ENCODE assay signal across 8 cellular contexts in genomic region chr14:45089813-45090212, GRCh38. TPM values are rescaled to one million over a fixed set of nuclear protein-coding genes. Genes with fewer than 3 reads are reported as not detected.
DNase-seq lines count a peak whose midpoint lies in the region; ATAC-seq and TF ChIP-seq lines count a peak whose summit lies in the region.

No MANE protein-coding gene starts in this region.

- H3K4me1 ChIP-seq in SJCRH30, result peaks cover 4% of the 10 kb centered on the region; the same call in 1 of the 2 replicates

- no peaks in the 10 kb centered on the region for H3K27me3 ChIP-seq in SJCRH30

- H3K4me3 ChIP-seq in epithelial cell of esophagus (ENCODE audit: low read length), result no peak overlapping the region
- no peak overlapping the region for H3K4me3 ChIP-seq in SJCRH30

- H3K27ac ChIP-seq in SJCRH30, result no peak overlapping the region

- TF ChIP-seq CTCF in epithelial cell of esophagus (IDR thresholded peaks at IDR 0.05; ENCODE audit: insufficient read depth, low read depth, low read length, missing control alignments), result no peak

- DNase-seq in GM04503 (ENCODE audit: low read depth) (peak; percentile 10), epithelial cell of esophagus (ENCODE audit: low read depth) (peak; percentile 87), NCI-H2081 (lab: John Stamatoyannopoulos, UW) (no peak), HuH-7 (ENCODE audit: low spot score) (no peak), SJCRH30 (no peak)
- DNase-seq in effector CD8-positive, alpha-beta T cell (lab: John Stamatoyannopoulos, UW), result no peak

- peak; percentile 68 for ATAC-seq in GM21360 (IDR thresholded peaks at IDR 0.05; ENCODE audit: unreplicated experiment)
- peak; percentile 81 for ATAC-seq in HG03520 (IDR thresholded peaks at IDR 0.05; ENCODE audit: unreplicated experiment)

- no peaks in the 10 kb centered on the region for H3K9me3 ChIP-seq in SJCRH30 (replicated peaks)

- peaks cover 26% of the 10 kb centered on the region for H3K36me3 ChIP-seq in SJCRH30

RNA-seq across cellular contexts. Expression of gene PRPF39, which starts 5.9 kb away (rescaled TPM):
- 47.1 and 57.0 TPM in 2 replicates for total RNA-seq in SJCRH30 (2014; rRNA removed; shearing (Covaris generic))

RNA-seq across cellular contexts. Expression of gene FKBP3, which starts 44.5 kb away (rescaled TPM):
- 104 and 120 TPM in 2 replicates for total RNA-seq in SJCRH30 (2014; rRNA removed; shearing (Covaris generic))

RNA-seq across cellular contexts. Expression of gene FANCM, which starts 45.9 kb away (rescaled TPM):
- total RNA-seq in SJCRH30 (2014; rRNA removed; shearing (Covaris generic)), result 14.9 and 17.4 TPM in 2 replicates

Comparison
In these comparisons a context has a peak if more than half of its experiments do, and no peak if none do; other contexts are left out.
1. DNase-seq: peak in GM04503 (single experiment) and epithelial cell of esophagus (single experiment); none in NCI-H2081 (0 of 2), HuH-7 (single experiment), effector CD8-positive, alpha-beta T cell (single experiment) and SJCRH30 (0 of 2).